16 cellular contexts compared by ENCODE assay signal in genomic region chr2:205751621-205752031, GRCh38.
DNase-seq lines count a peak whose midpoint lies in the region; ATAC-seq, FAIRE-seq and TF ChIP-seq lines count a peak whose summit lies in the region.
"Had no signal": no experiment of that assay in that cellular context is flagged by ENCODE, and none has a peak within 500 bp of the region (broad histone marks: within the 10 kb centered on the region; RNA-seq: fewer than 3 reads in every experiment).

No MANE protein-coding gene starts in this region.

- TF ChIP-seq CTCF in breast epithelium (IDR thresholded peaks at IDR 0.05): no peak
- no peak for TF ChIP-seq CTCF in keratinocyte (optimal IDR thresholded peaks at IDR 0.05 in 1 of 3, IDR thresholded peaks at IDR 0.05 in 1 of 3, conservative IDR thresholded peaks at IDR 0.05 in 1 of 3; ENCODE audit: extremely low read depth in 1 of 3, insufficient read depth in 2 of 3, low read length in 3 of 3)
- no peak for TF ChIP-seq CTCF in thoracic aorta (IDR thresholded peaks at IDR 0.05)
- no peak for TF ChIP-seq CTCF in Caco-2 (IDR thresholded peaks at IDR 0.05; ENCODE audit: insufficient read depth in 1 of 2, low read depth in 1 of 2, low read length in 1 of 2, severe bottlenecking in 1 of 2, unreplicated experiment in 1 of 2)

- peak overlapping the region; percentile 52 for H3K4me2 ChIP-seq in keratinocyte (ENCODE audit: control insufficient read depth, extremely low read depth, insufficient read depth, low read depth, low read length)

- H3K9me1 ChIP-seq in keratinocyte (ENCODE audit: control insufficient read depth, extremely low read depth, insufficient read depth, low read length): no peaks in the 10 kb centered on the region

- no peak overlapping the region for H3K27ac Mint-ChIP-seq in Caco-2 (ENCODE audit: unreplicated experiment)
- H3K27ac Mint-ChIP-seq: naive thymus-derived CD8-positive, alpha-beta T cell had no signal

- H3K9ac ChIP-seq in keratinocyte (ENCODE audit: control insufficient read depth, extremely low read depth, insufficient read depth, low read length): peak overlapping the region; percentile 43

- H3K9me3 Mint-ChIP-seq in Caco-2 (ENCODE audit: unreplicated experiment): no peaks in the 10 kb centered on the region
- H3K9me3 Mint-ChIP-seq: naive thymus-derived CD8-positive, alpha-beta T cell had no signal

- H3K4me3 Mint-ChIP-seq in Caco-2 (ENCODE audit: unreplicated experiment): no peak overlapping the region
- H3K4me3 Mint-ChIP-seq: naive thymus-derived CD8-positive, alpha-beta T cell had no signal

- peaks cover 33% of the 10 kb centered on the region for H3K4me1 Mint-ChIP-seq in Caco-2 (ENCODE audit: low read depth, unreplicated experiment)
- H3K4me1 Mint-ChIP-seq: naive thymus-derived CD8-positive, alpha-beta T cell had no signal

- H3K27me3 ChIP-seq in breast epithelium: no peaks in the 10 kb centered on the region
- H3K27me3 ChIP-seq in keratinocyte (ENCODE audit: control insufficient read depth, extremely low read depth, insufficient read depth, low read length): no peaks in the 10 kb centered on the region
- H3K27me3 ChIP-seq in thoracic aorta (replicated peaks; ENCODE audit: insufficient read depth): no peaks in the 10 kb centered on the region
- H3K27me3 ChIP-seq in Caco-2 (replicated peaks; ENCODE audit: control insufficient read depth, insufficient read depth, low read length): no peaks in the 10 kb centered on the region

- H3K79me2 ChIP-seq in keratinocyte (ENCODE audit: control insufficient read depth, insufficient read depth, low read length): no peaks in the 10 kb centered on the region

- BruUV-seq in Caco-2 (replicated peaks; lab: Mats Ljungman, UMichigan): no TSS peak

- H3K27ac ChIP-seq in breast epithelium: peak overlapping the region; percentile 57 to 58
- peak overlapping the region; percentile 73 for H3K27ac ChIP-seq in keratinocyte (ENCODE audit: control insufficient read depth, insufficient read depth, low read length)
- H3K27ac ChIP-seq in thoracic aorta: peak overlapping the region; percentile 21 to 39

- H3K27me3 Mint-ChIP-seq in Caco-2 (ENCODE audit: insufficient read depth, unreplicated experiment): no peaks in the 10 kb centered on the region

- no peak for FAIRE-seq in keratinocyte (lab: Jason Lieb, UNC)
- FAIRE-seq: endometrium had no signal

- no peak overlapping the region for H3K4me3 ChIP-seq in breast epithelium
- no peak overlapping the region for H3K4me3 ChIP-seq in keratinocyte (ENCODE audit: control insufficient read depth in 2 of 3, extremely low read depth in 1 of 3, insufficient read depth in 2 of 3, low read depth in 1 of 3, low read length in 3 of 3)
- H3K4me3 ChIP-seq in thoracic aorta: no peak overlapping the region
- no peak overlapping the region for H3K4me3 ChIP-seq in Caco-2 (ENCODE audit: low read depth, low read length)
- H3K4me3 ChIP-seq: lung had no signal

- peak overlapping the region; percentile 73 for H2AFZ ChIP-seq in keratinocyte (ENCODE audit: control insufficient read depth, low read length)

- intact Hi-C loops in breast epithelium (cut with DNase I; ENCODE audit: low total_unique reads) (no loop called here), Caco-2 (cut with micrococcal nuclease; ENCODE audit: unreplicated experiment) (no loop called here)

- ATAC-seq in thoracic aorta (ENCODE audit: insufficient number of reproducible peaks, low FRiP score, low read depth) (no peak), HG03565 (IDR thresholded peaks at IDR 0.05; ENCODE audit: unreplicated experiment) (no peak)
- ATAC-seq: naive thymus-derived CD8-positive, alpha-beta T cell; stimulated activated naive CD8-positive, alpha-beta T cell treated with anti-CD3 and anti-CD28 coated beads, Interleukin-15, Interleukin-2, amounts not matched to agents 100 U/mL and 50 U/mL, for 24 hours had no signal

- H4K20me1 ChIP-seq in keratinocyte (ENCODE audit: control insufficient read depth, extremely low read depth, insufficient read depth, low read length): no peaks in the 10 kb centered on the region

- peaks cover 31% of the 10 kb centered on the region for H3K36me3 Mint-ChIP-seq in Caco-2 (ENCODE audit: insufficient read depth, unreplicated experiment)
- H3K36me3 Mint-ChIP-seq: naive thymus-derived CD8-positive, alpha-beta T cell had no signal

- DNase-seq in M059J (ENCODE audit: low read depth) (peak; percentile 74), breast epithelium (ENCODE audit: low spot score in 2 of 2) (no peak), keratinocyte (ENCODE audit: low read depth, low spot score) (no peak), thoracic aorta (ENCODE audit: low spot score) (no peak), Caco-2 (no peak), NOMO-1 (lab: John Stamatoyannopoulos, UW; ENCODE audit: unreplicated experiment in 2 of 2) (no peak), NCI-H345 (lab: John Stamatoyannopoulos, UW) (no peak)
- DNase-seq: activated CD4-positive, alpha-beta T cell treated with anti-CD3 and anti-CD28 coated beads for 4 hours; activated effector memory CD4-positive, alpha-beta T cell treated with anti-CD3 and anti-CD28 coated beads, Interleukin-2, amount 50 U/mL, for 16 hours; naive thymus-derived CD8-positive, alpha-beta T cell; NCI-H187; stimulated activated naive CD8-positive, alpha-beta T cell treated with anti-CD3 and anti-CD28 coated beads, Interleukin-15, Interleukin-2, amounts not matched to agents 100 U/mL and 50 U/mL, for 24 hours; T-helper 9 cell had no signal

- no peak for TF ChIP-seq POLR2A in breast epithelium (IDR thresholded peaks at IDR 0.05)

- H3K9me3 ChIP-seq in breast epithelium: no peaks in the 10 kb centered on the region
- H3K9me3 ChIP-seq in keratinocyte (ENCODE audit: control insufficient read depth, low read depth, low read length): no peaks in the 10 kb centered on the region
- no peaks in the 10 kb centered on the region for H3K9me3 ChIP-seq in thoracic aorta
- H3K9me3 ChIP-seq in Caco-2: no peaks in the 10 kb centered on the region

- POLR2A ChIA-PET in Caco-2 (lab: Charles Lee): no interaction called here

- CTCF ChIA-PET in Caco-2 (lab: Charles Lee): no interaction called here

- dilution Hi-C loops in keratinocyte (cut with MboI; ENCODE audit: extremely low pct_ligation_motif_present, low sequenced_read_pairs): no loop called here

- H3K36me3 ChIP-seq in breast epithelium (no peaks in the 10 kb centered on the region), keratinocyte (ENCODE audit: control insufficient read depth in 2 of 2, extremely low read depth in 1 of 2, insufficient read depth in 2 of 2, low read length in 2 of 2) (peaks cover 3 to 27% of the 10 kb centered on the region in 2 experiments), thoracic aorta (no peaks in the 10 kb centered on the region), Caco-2 (ENCODE audit: control insufficient read depth, insufficient read depth, low read length) (no peaks in the 10 kb centered on the region)

- peaks cover 5 to 11% of the 10 kb centered on the region in 2 donors for H3K4me1 ChIP-seq in breast epithelium
- peaks cover 53% of the 10 kb centered on the region for H3K4me1 ChIP-seq in keratinocyte (ENCODE audit: control insufficient read depth, extremely low read depth, insufficient read depth, low read length)
- H3K4me1 ChIP-seq in thoracic aorta (ENCODE audit: control insufficient read depth in 1 of 2, low read depth in 2 of 2): peaks cover 21 to 30% of the 10 kb centered on the region in 2 donors
- peaks cover 25% of the 10 kb centered on the region for H3K4me1 ChIP-seq in Caco-2
